1 cellular context compared by ENCODE assay signal in genomic region chr17:6948562-6948961, GRCh38.
TF ChIP-seq lines count a peak whose summit lies in the region.

No MANE protein-coding gene starts in this region.

TF ChIP-seq in K562, 482 proteins besides CTCF, POLR2A, EP300 and RAD21 (continued from another document):
- TF ChIP-seq ZNF407 (IDR thresholded peaks at IDR 0.05; ENCODE audit: low read depth) (no peak), MGA (IDR thresholded peaks at IDR 0.05) (peak; percentile 50), FOXP4 (CRISPR knock-in tag; IDR thresholded peaks at IDR 0.05; ENCODE audit: borderline replicate concordance) (no peak), NCOA2 (IDR thresholded peaks at IDR 0.05; ENCODE audit: partially characterized antibody in 2 of 2) (no peak), HNRNPH1 (optimal IDR thresholded peaks at IDR 0.05; ENCODE audit: low read depth, low read length) (no peak), ZNF592 (IDR thresholded peaks at IDR 0.05) (0 out of 2 replicates have a peak, but pooled peaks have one; percentile 10), L3MBTL2 (IDR thresholded peaks at IDR 0.05) (0 out of 2 replicates have a peak, but pooled peaks have one; percentile 22), ZNF121 (CRISPR knock-in tag; conservative IDR thresholded peaks at IDR 0.05) (no peak), SMAD2 (IDR thresholded peaks at IDR 0.05; ENCODE audit: low read depth, low read length) (no peak)
